9 cellular contexts compared by ENCODE assay signal in the genomic region with DNA sequence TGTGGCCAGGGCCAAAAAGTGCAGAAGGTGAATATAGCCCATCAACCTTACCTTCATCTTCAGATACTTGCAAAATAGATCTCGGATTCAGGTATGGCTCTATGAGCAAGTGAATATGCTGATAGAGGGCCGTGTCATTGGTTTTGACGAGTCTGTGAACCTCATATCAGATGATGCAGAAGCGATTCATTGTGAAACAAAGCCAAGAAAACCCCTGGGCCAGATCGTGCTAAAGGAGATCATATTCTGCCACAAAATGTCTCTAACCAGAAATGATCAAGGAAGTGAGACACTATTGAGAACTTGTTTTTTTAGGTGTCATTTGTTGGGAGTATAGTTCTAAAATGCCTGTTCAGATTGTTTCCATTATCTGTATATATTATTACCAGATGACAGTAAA. TPM values are rescaled to one million over a fixed set of nuclear protein-coding genes. Genes with fewer than 3 reads are reported as not detected.
A peak's percentile ranks its signal among the peaks of the same experiment; 100 is the strongest.
DNase-seq lines count a peak whose midpoint lies in the region; ATAC-seq and TF ChIP-seq lines count a peak whose summit lies in the region.
"Had no signal": no experiment of that assay in that cellular context is flagged by ENCODE, and none has a peak within 500 bp of the region (broad histone marks: within the 10 kb centered on the region; RNA-seq: fewer than 3 reads in every experiment).

No MANE protein-coding gene starts in this region.

- H3K36me3 ChIP-seq in left ventricle myocardium inferior: no peaks in the 10 kb centered on the region

- H3K4me1 ChIP-seq in left ventricle myocardium inferior: no peaks in the 10 kb centered on the region

- H3K36me3 Mint-ChIP-seq in activated T-helper 1 cell treated with anti-CD3 and anti-CD28 coated beads, Interleukin-12 subunit alpha, Interleukin-12 subunit beta, Interleukin-2, Interleukin-4 antibody, amounts not matched to agents 30 ng/mL and 10 ng/mL and 1 ng/mL, durations not matched to agents 14 hours and 24 hours and 36 hours (ENCODE audit: low read depth): peaks cover 23% of the 10 kb centered on the region

- no peaks in the 10 kb centered on the region for H3K9me3 ChIP-seq in left ventricle myocardium inferior (replicated peaks)

- in situ Hi-C loops in KBM-7 (cut with MboI; ENCODE audit: low pct_unique_long_range_greater_than_20kb, low sequenced_read_pairs): no loop called here

- H3K27ac ChIP-seq in left ventricle myocardium inferior (replicated peaks): no peak overlapping the region

- peak; percentile 97 for ATAC-seq in GM18520 (IDR thresholded peaks at IDR 0.05; ENCODE audit: unreplicated experiment)
- ATAC-seq in GM19468 (IDR thresholded peaks at IDR 0.05; ENCODE audit: extremely low read depth, unreplicated experiment): peak; percentile 95
- peak; percentile 69 for ATAC-seq in HG03060 (IDR thresholded peaks at IDR 0.05; ENCODE audit: low read depth, unreplicated experiment)

- intact Hi-C loops in activated T-helper 1 cell treated with anti-CD3 and anti-CD28 coated beads, Interleukin-12 subunit alpha, Interleukin-12 subunit beta, Interleukin-2, Interleukin-4 antibody, amounts not matched to agents 30 ng/mL and 10 ng/mL and 1 ng/mL, durations not matched to agents 14 hours and 24 hours and 36 hours (cut with micrococcal nuclease): loop anchor here (1.0 to 5.0 kb wide), 2 partner anchors 33 to 179 kb away; partner anchors contain the start of gene POLA1
- intact Hi-C loops in left ventricle myocardium inferior (cut with micrococcal nuclease): no loop called here

- no peak overlapping the region for H3K4me3 ChIP-seq in left ventricle myocardium inferior

- DNase-seq in activated T-helper 1 cell treated with anti-CD3 and anti-CD28 coated beads, Interleukin-12 subunit alpha, Interleukin-12 subunit beta, Interleukin-2, Interleukin-4 antibody, amounts not matched to agents 30 ng/mL and 10 ng/mL and 1 ng/mL, durations not matched to agents 14 hours and 24 hours and 36 hours (ENCODE audit: low spot score): peak; percentile 30
- no peak for DNase-seq in left ventricle myocardium inferior
- no peak for DNase-seq in NCI-H226
- no peak for DNase-seq in KBM-7
- DNase-seq in foreskin melanocyte: no peak
- DNase-seq: NCI-H1694 treated with DMSO at 0.1 percent for 48 hours had no signal

- no peaks in the 10 kb centered on the region for H3K9me3 Mint-ChIP-seq in activated T-helper 1 cell treated with anti-CD3 and anti-CD28 coated beads, Interleukin-12 subunit alpha, Interleukin-12 subunit beta, Interleukin-2, Interleukin-4 antibody, amounts not matched to agents 30 ng/mL and 10 ng/mL and 1 ng/mL, durations not matched to agents 14 hours and 24 hours and 36 hours

- no peaks in the 10 kb centered on the region for H3K27me3 ChIP-seq in left ventricle myocardium inferior (ENCODE audit: low read depth)

- no peak for TF ChIP-seq CTCF in left ventricle myocardium inferior (IDR thresholded peaks at IDR 0.05; ENCODE audit: borderline replicate concordance)

- H3K4me1 Mint-ChIP-seq in activated T-helper 1 cell treated with anti-CD3 and anti-CD28 coated beads, Interleukin-12 subunit alpha, Interleukin-12 subunit beta, Interleukin-2, Interleukin-4 antibody, amounts not matched to agents 30 ng/mL and 10 ng/mL and 1 ng/mL, durations not matched to agents 14 hours and 24 hours and 36 hours (ENCODE audit: low read depth): peaks cover 24% of the 10 kb centered on the region

- H3K27me3 Mint-ChIP-seq in activated T-helper 1 cell treated with anti-CD3 and anti-CD28 coated beads, Interleukin-12 subunit alpha, Interleukin-12 subunit beta, Interleukin-2, Interleukin-4 antibody, amounts not matched to agents 30 ng/mL and 10 ng/mL and 1 ng/mL, durations not matched to agents 14 hours and 24 hours and 36 hours (ENCODE audit: insufficient read depth): no peaks in the 10 kb centered on the region

- no peak overlapping the region for H3K4me3 Mint-ChIP-seq in activated T-helper 1 cell treated with anti-CD3 and anti-CD28 coated beads, Interleukin-12 subunit alpha, Interleukin-12 subunit beta, Interleukin-2, Interleukin-4 antibody, amounts not matched to agents 30 ng/mL and 10 ng/mL and 1 ng/mL, durations not matched to agents 14 hours and 24 hours and 36 hours

- peak overlapping the region; percentile 66 for H3K27ac Mint-ChIP-seq in activated T-helper 1 cell treated with anti-CD3 and anti-CD28 coated beads, Interleukin-12 subunit alpha, Interleukin-12 subunit beta, Interleukin-2, Interleukin-4 antibody, amounts not matched to agents 30 ng/mL and 10 ng/mL and 1 ng/mL, durations not matched to agents 14 hours and 24 hours and 36 hours

RNA-seq across cellular contexts. Expression of gene PDK3, which starts 48.3 kb away (rescaled TPM):
- 24.1 and 27.2 TPM in 2 replicates for total RNA-seq in activated T-helper 1 cell treated with anti-CD3 and anti-CD28 coated beads, Interleukin-12 subunit alpha, Interleukin-12 subunit beta, Interleukin-2, Interleukin-4 antibody, amounts not matched to agents 30 ng/mL and 10 ng/mL and 1 ng/mL, durations not matched to agents 14 hours and 24 hours and 36 hours
- total RNA-seq in left ventricle myocardium inferior: 10.7 TPM
